ENCODE assay signal across 22 cellular contexts in the genomic region with DNA sequence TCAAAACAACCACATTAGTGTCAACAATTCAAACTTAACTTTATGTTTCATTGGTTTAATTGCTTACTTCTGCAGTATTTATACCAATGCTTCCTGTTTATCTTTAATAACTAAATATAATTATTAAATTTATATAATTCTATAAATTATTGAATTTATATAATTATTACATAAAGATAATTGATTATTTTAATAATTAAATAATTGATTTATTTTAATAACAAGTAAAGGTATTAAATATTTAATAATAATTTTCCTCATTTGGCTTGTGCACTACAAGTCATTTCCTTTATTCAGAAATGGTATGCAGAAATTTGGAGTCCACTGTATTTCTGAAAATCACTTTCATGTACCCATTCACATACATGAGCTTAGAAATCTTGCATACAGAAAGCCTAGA.
A peak's percentile ranks its signal among the peaks of the same experiment; 100 is the strongest.
DNase-seq lines count a peak whose midpoint lies in the region; ATAC-seq, FAIRE-seq and TF ChIP-seq lines count a peak whose summit lies in the region.
"Had no signal": no experiment of that assay in that cellular context is flagged by ENCODE, and none has a peak within 500 bp of the region (broad histone marks: within the 10 kb centered on the region; RNA-seq: fewer than 3 reads in every experiment).

No MANE protein-coding gene starts in this region.

- no peaks in the 10 kb centered on the region for H3K79me2 ChIP-seq in mesendoderm (ENCODE audit: control insufficient read depth, insufficient read depth, low read length)

- H3K4ac ChIP-seq in mesendoderm (ENCODE audit: low read depth, low read length), result no peak overlapping the region

- no peaks in the 10 kb centered on the region for H3K27me3 ChIP-seq in mesendoderm (ENCODE audit: insufficient read depth, low read length, poor library complexity)
- H3K27me3 ChIP-seq: BLaER1 had no signal

- H3K9me3 Mint-ChIP-seq in activated CD4-positive, alpha-beta memory T cell treated with anti-CD3 and anti-CD28 coated beads for 36 hours, result peaks cover 2% of the 10 kb centered on the region
- H3K9me3 Mint-ChIP-seq: CD8-positive, alpha-beta T cell had no signal

- no peak overlapping the region for H3K23ac ChIP-seq in mesendoderm (ENCODE audit: low read length)

- H3K36me3 ChIP-seq in kidney (ENCODE audit: control insufficient read depth in 1 of 2, insufficient read depth in 2 of 2, low read length in 2 of 2) (no peaks in the 10 kb centered on the region), mesendoderm (ENCODE audit: control insufficient read depth, insufficient read depth, low read length) (no peaks in the 10 kb centered on the region)
- H3K36me3 ChIP-seq: BLaER1, HAP-1 had no signal

- no peak overlapping the region for H2BK120ac ChIP-seq in mesendoderm (ENCODE audit: low read depth, low read length)

- peak; percentile 60 for FAIRE-seq in RCC 7860 (lab: Jason Lieb, UNC)
- FAIRE-seq in colon (lab: Jason Lieb, UNC), result peak; percentile 77
- peak; percentile 77 for FAIRE-seq in kidney (lab: Jason Lieb, UNC)
- FAIRE-seq: GM12878, GM19239, H54 had no signal

- H3K4me3 ChIP-seq in kidney (ENCODE audit: low read length in 2 of 2) (no peak overlapping the region), mesendoderm (ENCODE audit: low read length) (no peak overlapping the region)
- H3K4me3 ChIP-seq: BLaER1, GM12878, HAP-1 had no signal

- CTCF ChIA-PET in activated CD4-positive, alpha-beta memory T cell treated with anti-CD3 and anti-CD28 coated beads for 36 hours (lab: Charles Lee), result no interaction called here

- POLR2A ChIA-PET in activated CD4-positive, alpha-beta memory T cell treated with anti-CD3 and anti-CD28 coated beads for 36 hours (lab: Charles Lee), result interaction anchor here (0.6 kb wide), 1 partner anchor 96 kb away, joined by 5 read pairs; no protein-coding TSS in a partner anchor

- no peak for TF ChIP-seq CTCF in kidney (IDR thresholded peaks at IDR 0.05; ENCODE audit: borderline replicate concordance, extremely low read depth, insufficient read depth)

- no peak overlapping the region for H3K27ac ChIP-seq in kidney (ENCODE audit: low read depth in 2 of 2, low read length in 2 of 2)
- no peak overlapping the region for H3K27ac ChIP-seq in mesendoderm (ENCODE audit: low read depth, low read length)
- H3K27ac ChIP-seq: BLaER1, C4-2B had no signal

- H3K36me3 Mint-ChIP-seq in activated CD4-positive, alpha-beta memory T cell treated with anti-CD3 and anti-CD28 coated beads for 36 hours, result no peaks in the 10 kb centered on the region
- H3K36me3 Mint-ChIP-seq: CD4-positive, CD25-positive, alpha-beta regulatory T cell; CD8-positive, alpha-beta T cell had no signal

- H3K4me3 Mint-ChIP-seq in activated CD4-positive, alpha-beta memory T cell treated with anti-CD3 and anti-CD28 coated beads for 36 hours, result no peak overlapping the region
- H3K4me3 Mint-ChIP-seq: B cell; CD4-positive, CD25-positive, alpha-beta regulatory T cell; CD8-positive, alpha-beta T cell; HFFc6 had no signal

- H3K27me3 Mint-ChIP-seq in activated CD4-positive, alpha-beta memory T cell treated with anti-CD3 and anti-CD28 coated beads for 36 hours, result peaks cover 2% of the 10 kb centered on the region
- H3K27me3 Mint-ChIP-seq: CD4-positive, CD25-positive, alpha-beta regulatory T cell had no signal

- H3K27ac Mint-ChIP-seq in activated CD4-positive, alpha-beta memory T cell treated with anti-CD3 and anti-CD28 coated beads for 36 hours, result no peak overlapping the region
- H3K27ac Mint-ChIP-seq: B cell; CD4-positive, CD25-positive, alpha-beta regulatory T cell; CD8-positive, alpha-beta T cell; HFFc6 had no signal

- H3K4me1 Mint-ChIP-seq in activated CD4-positive, alpha-beta memory T cell treated with anti-CD3 and anti-CD28 coated beads for 36 hours (ENCODE audit: low read depth), result no peaks in the 10 kb centered on the region
- H3K4me1 Mint-ChIP-seq: B cell; CD4-positive, CD25-positive, alpha-beta regulatory T cell had no signal

- no peak overlapping the region for H2AK5ac ChIP-seq in mesendoderm (ENCODE audit: low read length)

- no peak for DNase-seq in RCC 7860 (ENCODE audit: low spot score)
- DNase-seq in kidney, result no peak
- DNase-seq in mesendoderm, result no peak
- no peak for DNase-seq in SIG-M5 treated with dmso at 0.1 percent for 504 hours (lab: John Stamatoyannopoulos, UW; ENCODE audit: unreplicated experiment)
- DNase-seq in activated CD4-positive, alpha-beta memory T cell treated with anti-CD3 and anti-CD28 coated beads for 36 hours, result no peak
- DNase-seq: Caco-2; CD4-positive, CD25-positive, alpha-beta regulatory T cell; CD8-positive, alpha-beta T cell; DMS153; DND-41; GDM1; GOT3; HFFc6 had no signal

- H3K79me1 ChIP-seq in mesendoderm (ENCODE audit: low read length), result no peaks in the 10 kb centered on the region

- no peak overlapping the region for H2BK15ac ChIP-seq in mesendoderm (replicated peaks; ENCODE audit: low read depth)

- no peaks in the 10 kb centered on the region for H3K4me1 ChIP-seq in kidney (ENCODE audit: control insufficient read depth in 1 of 2, insufficient read depth in 1 of 2, low read depth in 1 of 2, low read length in 2 of 2)
- no peaks in the 10 kb centered on the region for H3K4me1 ChIP-seq in mesendoderm (ENCODE audit: control insufficient read depth, low read depth, low read length)
- H3K4me1 ChIP-seq: Caco-2, HAP-1 had no signal

- H2BK5ac ChIP-seq in mesendoderm (ENCODE audit: low read length), result no peak overlapping the region

- no peak overlapping the region for H3K4me2 ChIP-seq in mesendoderm (ENCODE audit: low read length)
- H3K4me2 ChIP-seq: BLaER1 had no signal

- H3K9me3 ChIP-seq in kidney (ENCODE audit: control insufficient read depth in 1 of 2, low read length in 2 of 2), result no peaks in the 10 kb centered on the region
- H3K9me3 ChIP-seq: Caco-2, HAP-1 had no signal

- H4K5ac ChIP-seq in mesendoderm (ENCODE audit: low read length), result no peak overlapping the region

- ATAC-seq in GM21526 (IDR thresholded peaks at IDR 0.05; ENCODE audit: low FRiP score, unreplicated experiment), result no peak
- ATAC-seq: CD8-positive, alpha-beta T cell; GM12878 had no signal

- H4K8ac ChIP-seq in mesendoderm (ENCODE audit: low read depth, low read length), result no peak overlapping the region

- intact Hi-C loops in kidney (cut with DNase I), result no loop called here
- intact Hi-C loops in activated CD4-positive, alpha-beta memory T cell treated with anti-CD3 and anti-CD28 coated beads for 36 hours (cut with micrococcal nuclease), result loop anchor here (10.0 kb wide), 1 partner anchor 81 kb away; no protein-coding TSS in a partner anchor

- no peak overlapping the region for H3K56ac ChIP-seq in mesendoderm (ENCODE audit: low read length)

- no peak overlapping the region for H3K18ac ChIP-seq in mesendoderm (ENCODE audit: low read length)

- no peak overlapping the region for H3K9ac ChIP-seq in kidney (ENCODE audit: low read length in 2 of 2)
- H3K9ac ChIP-seq in mesendoderm (ENCODE audit: low read length), result no peak overlapping the region
- H3K9ac ChIP-seq: BLaER1 had no signal
